Comparison of ENCODE assay signal across 3 cellular contexts in genomic region chr7:52616552-52616951, GRCh38.
"Had no signal": no experiment of that assay in that cellular context is flagged by ENCODE, and none has a peak within 500 bp of the region (broad histone marks: within the 10 kb centered on the region; RNA-seq: fewer than 3 reads in every experiment).

No MANE protein-coding gene starts in this region.

- ATAC-seq: GM12878 had no signal

- DNase-seq: GDM1, GF-D8 had no signal

- H3K4me3 ChIP-seq: GM12878 had no signal
